17 cellular contexts compared by ENCODE assay signal in genomic region chr15:30943654-30944335, GRCh38.
"Had no signal": no experiment of that assay in that cellular context is flagged by ENCODE, and none has a peak within 500 bp of the region (broad histone marks: within the 10 kb centered on the region; RNA-seq: fewer than 3 reads in every experiment).

No MANE protein-coding gene starts in this region.

- H3K27ac Mint-ChIP-seq: activated CD4-positive, alpha-beta memory T cell treated with anti-CD3 and anti-CD28 coated beads for 36 hours; activated CD8-positive, alpha-beta memory T cell treated with anti-CD3 and anti-CD28 coated beads, Interleukin-2, amount 10 ng/mL, durations not matched to agents 7 days and 5 days; activated naive CD4-positive, alpha-beta T cell treated with anti-CD3 and anti-CD28 coated beads for 36 hours; activated T-helper 2 cell treated with anti-CD3 and anti-CD28 coated beads, Interferon-gamma antibody, Interleukin-2, Interleukin-4, amounts not matched to agents 10 μg/mL and 5 μg/mL and 100 μg/mL, durations not matched to agents 14 hours and 24 hours and 36 hours; mesothelial cell of epicardium; nephron; stimulated activated naive CD8-positive, alpha-beta T cell treated with anti-CD3 and anti-CD28 coated beads, Interleukin-15, Interleukin-2, amounts not matched to agents 100 ng/mL and 50 ng/mL, for 24 hours; T-helper 2 cell treated with Interferon-gamma antibody and Interleukin-4, amounts not matched to agents 5 μg/mL and 100 μg/mL, for 36 hours had no signal

- H3K4me3 ChIP-seq: lung, SK-N-MC, testis, upper lobe of left lung had no signal

- DNase-seq: activated CD4-positive, alpha-beta memory T cell treated with anti-CD3 and anti-CD28 coated beads for 36 hours; activated CD8-positive, alpha-beta memory T cell treated with anti-CD3 and anti-CD28 coated beads, Interleukin-2, amount 10 ng/mL, durations not matched to agents 7 days and 5 days; activated naive CD4-positive, alpha-beta T cell treated with anti-CD3 and anti-CD28 coated beads for 36 hours; aorta; endodermal cell; foreskin melanocyte; hypothalamus; stimulated activated CD4-positive, alpha-beta T cell treated with anti-CD3 and anti-CD28 coated beads, Interleukin-2, amount 100 ng/mL, for 24 hours; testis; upper lobe of left lung had no signal

- ATAC-seq: activated CD8-positive, alpha-beta memory T cell treated with anti-CD3 and anti-CD28 coated beads, Interleukin-2, amount 10 ng/mL, durations not matched to agents 7 days and 5 days had no signal

- H3K27me3 Mint-ChIP-seq: activated CD4-positive, alpha-beta memory T cell treated with anti-CD3 and anti-CD28 coated beads for 36 hours; activated CD8-positive, alpha-beta memory T cell treated with anti-CD3 and anti-CD28 coated beads, Interleukin-2, amount 10 ng/mL, durations not matched to agents 7 days and 5 days; stimulated activated naive CD8-positive, alpha-beta T cell treated with anti-CD3 and anti-CD28 coated beads, Interleukin-15, Interleukin-2, amounts not matched to agents 100 ng/mL and 50 ng/mL, for 24 hours had no signal

- H3K9me3 Mint-ChIP-seq: activated CD4-positive, alpha-beta memory T cell treated with anti-CD3 and anti-CD28 coated beads for 36 hours; activated naive CD4-positive, alpha-beta T cell treated with anti-CD3 and anti-CD28 coated beads for 36 hours; activated T-helper 2 cell treated with anti-CD3 and anti-CD28 coated beads, Interferon-gamma antibody, Interleukin-2, Interleukin-4, amounts not matched to agents 10 μg/mL and 5 μg/mL and 100 μg/mL, durations not matched to agents 14 hours and 24 hours and 36 hours; mesothelial cell of epicardium; stimulated activated naive CD8-positive, alpha-beta T cell treated with anti-CD3 and anti-CD28 coated beads, Interleukin-15, Interleukin-2, amounts not matched to agents 100 ng/mL and 50 ng/mL, for 24 hours; T-helper 2 cell treated with Interferon-gamma antibody and Interleukin-4, amounts not matched to agents 5 μg/mL and 100 μg/mL, for 36 hours had no signal

- H3K4me1 Mint-ChIP-seq: activated CD8-positive, alpha-beta memory T cell treated with anti-CD3 and anti-CD28 coated beads, Interleukin-2, amount 10 ng/mL, durations not matched to agents 7 days and 5 days; endodermal cell; mesothelial cell of epicardium; nephron had no signal

- H3K4me3 Mint-ChIP-seq: activated CD4-positive, alpha-beta memory T cell treated with anti-CD3 and anti-CD28 coated beads for 36 hours; activated CD8-positive, alpha-beta memory T cell treated with anti-CD3 and anti-CD28 coated beads, Interleukin-2, amount 10 ng/mL, durations not matched to agents 7 days and 5 days; activated naive CD4-positive, alpha-beta T cell treated with anti-CD3 and anti-CD28 coated beads for 36 hours; endodermal cell; mesothelial cell of epicardium; nephron; stimulated activated naive CD8-positive, alpha-beta T cell treated with anti-CD3 and anti-CD28 coated beads, Interleukin-15, Interleukin-2, amounts not matched to agents 100 ng/mL and 50 ng/mL, for 24 hours; T-helper 2 cell treated with Interferon-gamma antibody and Interleukin-4, amounts not matched to agents 5 μg/mL and 100 μg/mL, for 36 hours had no signal
